Comparison of ENCODE assay signal across 15 cellular contexts in genomic region chr6:3326179-3326971, GRCh38.
"Had no signal": no experiment of that assay in that cellular context is flagged by ENCODE, and none has a peak within 500 bp of the region (broad histone marks: within the 10 kb centered on the region; RNA-seq: fewer than 3 reads in every experiment).

No MANE protein-coding gene starts in this region.

- H3K27ac ChIP-seq: testis had no signal

- H3K4me1 ChIP-seq: testis had no signal

- H3K27me3 ChIP-seq: heart left ventricle, testis, upper lobe of right lung had no signal

- H3K27ac Mint-ChIP-seq: stimulated activated naive CD8-positive, alpha-beta T cell treated with anti-CD3 and anti-CD28 coated beads, Interleukin-15, amount 100 ng/mL, for 72 hours had no signal

- H3K36me3 ChIP-seq: heart left ventricle, upper lobe of right lung had no signal

- DNase-seq: activated CD4-positive, CD25-positive, alpha-beta regulatory T cell treated with anti-CD3 and anti-CD28 coated beads, Interleukin-2, amount 50 U/mL, for 72 hours; activated naive CD4-positive, alpha-beta T cell treated with Interleukin-2 at 50 U/mL for 16 hours; aorta; heart left ventricle; left colon; mucosa of descending colon; naive thymus-derived CD8-positive, alpha-beta T cell; right cardiac atrium; stimulated activated naive CD8-positive, alpha-beta T cell treated with anti-CD3 and anti-CD28 coated beads, Interleukin-15, amount 100 ng/mL, for 72 hours; T-helper 1 cell; T1000; testis; upper lobe of right lung had no signal

- ATAC-seq: esophagus mucosa; heart left ventricle; left colon; mucosa of descending colon; naive thymus-derived CD8-positive, alpha-beta T cell; right cardiac atrium; stimulated activated naive CD8-positive, alpha-beta T cell treated with anti-CD3 and anti-CD28 coated beads, Interleukin-15, amount 100 ng/mL, for 72 hours; upper lobe of right lung had no signal

- H3K4me3 Mint-ChIP-seq: naive thymus-derived CD8-positive, alpha-beta T cell; stimulated activated naive CD8-positive, alpha-beta T cell treated with anti-CD3 and anti-CD28 coated beads, Interleukin-15, amount 100 ng/mL, for 72 hours had no signal

- H3K9me3 ChIP-seq: heart left ventricle, mucosa of descending colon, testis, upper lobe of right lung had no signal

- H3K9me3 Mint-ChIP-seq: naive thymus-derived CD8-positive, alpha-beta T cell; stimulated activated naive CD8-positive, alpha-beta T cell treated with anti-CD3 and anti-CD28 coated beads, Interleukin-15, amount 100 ng/mL, for 72 hours had no signal

- H3K4me3 ChIP-seq: heart left ventricle, lung, mucosa of descending colon, testis, upper lobe of right lung had no signal
